8 cellular contexts compared by ENCODE assay signal in the genomic region with DNA sequence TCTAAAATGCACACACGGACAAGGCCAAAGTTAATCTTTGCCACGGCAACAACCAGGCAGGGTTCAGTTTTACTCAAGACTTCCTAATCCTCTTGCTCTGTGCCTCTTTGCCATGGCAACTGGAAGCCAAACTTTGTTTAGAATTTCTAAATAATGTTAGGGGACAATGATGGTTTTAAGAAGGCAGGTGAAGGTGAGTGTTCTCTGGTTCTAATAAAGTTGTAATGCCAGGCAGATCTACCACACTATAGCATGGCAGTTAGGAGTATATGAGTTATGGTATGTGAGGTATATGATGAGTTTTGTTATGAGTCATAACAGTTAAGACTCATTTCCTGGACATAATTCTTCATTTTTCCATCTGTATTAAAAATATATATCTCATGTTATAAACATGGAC. TPM values are rescaled to one million over a fixed set of nuclear protein-coding genes. Genes with fewer than 3 reads are reported as not detected.
DNase-seq lines count a peak whose midpoint lies in the region; ATAC-seq and TF ChIP-seq lines count a peak whose summit lies in the region.

No MANE protein-coding gene starts in this region.

- no peaks in the 10 kb centered on the region for H3K27me3 Mint-ChIP-seq in T-cell
- no peaks in the 10 kb centered on the region for H3K27me3 Mint-ChIP-seq in natural killer cell (ENCODE audit: low read depth in 2 of 2)

- H3K27ac Mint-ChIP-seq in T-cell (peak overlapping the region; percentile 88 to 99), natural killer cell (peak overlapping the region; percentile 90)

- POLR2A ChIA-PET in T-cell (lab: Charles Lee) = no interaction called here

- H3K36me3 Mint-ChIP-seq in T-cell = peaks cover 45% of the 10 kb centered on the region
- H3K36me3 Mint-ChIP-seq in natural killer cell = peaks cover 29% of the 10 kb centered on the region

- peak; percentile 31 for DNase-seq in activated T-cell treated with anti-CD3 and anti-CD28 coated beads, Interleukin-2, amount 50 U/mL, for 1 hour
- DNase-seq in activated T-cell treated with anti-CD3 and anti-CD28 coated beads for 4 hours (no peak), T-cell (peak in 4 of 34 experiments; percentile 22 to 43 (median 26)), natural killer cell (no peak), NCI-H446 (lab: John Stamatoyannopoulos, UW) (no peak), anterior cingulate cortex (lab: John Stamatoyannopoulos, UW) (no peak), kidney glomerular epithelial cell (lab: John Stamatoyannopoulos, UW) (no peak)

- H3K9me3 Mint-ChIP-seq in T-cell = no peaks in the 10 kb centered on the region
- no peaks in the 10 kb centered on the region for H3K9me3 Mint-ChIP-seq in natural killer cell

- intact Hi-C loops in natural killer cell (cut with micrococcal nuclease) = loop anchor here (5.0 kb wide), 1 partner anchor 84 kb away; no protein-coding TSS in a partner anchor

- H3K4me1 Mint-ChIP-seq in T-cell (peaks cover 43 to 64% (median 49%) of the 10 kb centered on the region in 3 donors), natural killer cell (peaks cover 46 to 48% of the 10 kb centered on the region in 2 donors)

- H3K4me3 Mint-ChIP-seq in T-cell (peak overlapping the region; percentile 79 to 93 (median 81)), natural killer cell (peak overlapping the region; percentile 98)

- CTCF ChIA-PET in T-cell (lab: Charles Lee) = interaction anchor here in 1 of 2 donors (0.6 kb wide), 1 partner anchor 55 kb away, joined by 3 read pairs; no protein-coding TSS in a partner anchor

- no peak for TF ChIP-seq CTCF in natural killer cell (IDR thresholded peaks at IDR 0.05)

- ATAC-seq in HG03103 (IDR thresholded peaks at IDR 0.05; ENCODE audit: low read depth, unreplicated experiment) = peak; percentile 41
- peak; percentile 18 to 39 (median 26) for ATAC-seq in T-cell (replicated peaks in 1 of 4)
- peak; percentile 54 to 65 (median 56) for ATAC-seq in natural killer cell

RNA-seq across cellular contexts. Expression of gene PTPRC, which starts 2.7 kb away (rescaled TPM):
- total RNA-seq in T-cell = 100 to 1,000 TPM; 674 to 984 (median 781) TPM
- total RNA-seq in natural killer cell = 1,000 to 10,000 TPM; 1,142 to 1,334 (median 1,200) TPM
